Comparison of ENCODE assay signal across 1 cellular context in genomic region chr10:55631071-55631654, GRCh38.
TF ChIP-seq lines count a peak whose summit lies in the region.

No MANE protein-coding gene starts in this region.

TF ChIP-seq in K562, 482 proteins besides CTCF, POLR2A, EP300 and RAD21 (continued from another document):
- no peak for TF ChIP-seq ARID3A (IDR thresholded peaks at IDR 0.05; ENCODE audit: borderline replicate concordance, low read depth, low read length)
- no peak for TF ChIP-seq FOSL1 (tag; conservative IDR thresholded peaks at IDR 0.05)
- no peak for TF ChIP-seq DPF2 (IDR thresholded peaks at IDR 0.05)
- TF ChIP-seq LCOR (CRISPR knock-in tag; IDR thresholded peaks at IDR 0.05) = no peak
- TF ChIP-seq ZNF277 (CRISPR knock-in tag; IDR thresholded peaks at IDR 0.05; ENCODE audit: borderline replicate concordance) = no peak
- TF ChIP-seq TCF3 (CRISPR knock-in tag; IDR thresholded peaks at IDR 0.05) = no peak
- TF ChIP-seq POLR2G (IDR thresholded peaks at IDR 0.05; ENCODE audit: low read depth, low read length) = no peak
